In the genomic region with DNA sequence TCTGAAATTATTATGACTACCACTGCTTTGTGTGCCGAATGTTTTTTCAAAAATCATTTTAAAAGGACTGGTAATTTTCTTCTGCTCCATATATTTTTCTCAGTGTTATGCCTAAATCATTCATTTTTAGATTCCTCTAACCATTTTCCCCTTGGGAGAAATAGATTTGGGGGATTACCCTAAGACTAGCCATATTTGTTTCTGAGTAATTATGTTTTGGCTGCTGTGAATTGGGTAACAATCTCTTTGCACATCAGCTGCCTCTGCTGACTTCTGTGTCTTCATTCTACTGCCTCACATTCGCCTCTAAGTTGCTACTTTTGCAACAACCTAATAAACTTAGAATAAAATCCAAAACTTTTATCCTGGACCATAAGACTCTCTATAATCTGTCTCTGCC, we compare ENCODE assay signal across 38 cellular contexts. TPM values are rescaled to one million over a fixed set of nuclear protein-coding genes. Genes with fewer than 3 reads are reported as not detected.
"Had no signal": no experiment of that assay in that cellular context is flagged by ENCODE, and none has a peak within 500 bp of the region (broad histone marks: within the 10 kb centered on the region; RNA-seq: fewer than 3 reads in every experiment).

No MANE protein-coding gene starts in this region.

- DNase-seq: activated B cell treated with CpG ODN at 0.5 μM for 24 hours; activated CD4-positive, alpha-beta memory T cell treated with anti-CD3 and anti-CD28 coated beads for 36 hours; activated CD4-positive, alpha-beta T cell treated with anti-CD3 and anti-CD28 coated beads for 36 hours; activated CD4-positive, alpha-beta T cell treated with anti-CD3 and anti-CD28 coated beads, Interleukin-2, amount 10 ng/mL, durations not matched to agents 24 days and 14 days; activated CD8-positive, alpha-beta memory T cell treated with anti-CD3 and anti-CD28 coated beads, Interleukin-2, amount 10 ng/mL, durations not matched to agents 7 days and 5 days; activated CD8-positive, alpha-beta memory T cell treated with anti-CD3 and anti-CD28 coated beads, Interleukin-2, amount 50 U/mL, for 4 hours; activated CD8-positive, alpha-beta T cell treated with anti-CD3 and anti-CD28 coated beads, Interleukin-2, amount 10 ng/mL, durations not matched to agents 7 days and 5 days; activated effector memory CD4-positive, alpha-beta T cell treated with anti-CD3 and anti-CD28 coated beads, Interleukin-2, amount 50 U/mL, for 16 hours; activated naive CD4-positive, alpha-beta T cell treated with anti-CD3 and anti-CD28 coated beads for 36 hours; activated naive CD8-positive, alpha-beta T cell treated with anti-CD3 and anti-CD28 coated beads for 36 hours; activated naive CD8-positive, alpha-beta T cell treated with anti-CD3 and anti-CD28 coated beads, Interleukin-2, amount 50 U/mL, for 24 hours; activated T-cell treated with anti-CD3 and anti-CD28 coated beads, Interleukin-2, amount 50 U/mL, for 1 hour; activated T-cell treated with anti-CD3 and anti-CD28 coated beads, Interleukin-2, amount 50 U/mL, for 48 hours; adrenal gland; amygdala; aorta; central memory CD4-positive, alpha-beta T cell; cerebellar nuclear complex; colonic mucosa; dorsolateral prefrontal cortex; effector memory CD4-positive, alpha-beta T cell; endodermal cell; foreskin keratinocyte; gastrocnemius medialis; glutamatergic neuron; heart left ventricle; SW 1271; T-cell; T-helper 17 cell; T1000; WERI-Rb-1 had no signal

- ATAC-seq: activated CD4-positive, alpha-beta T cell treated with anti-CD3 and anti-CD28 coated beads for 36 hours; activated CD4-positive, CD25-positive, alpha-beta regulatory T cell treated with anti-CD3 and anti-CD28 coated beads, Interleukin-2, amount 50 U/mL, for 24 hours; activated CD8-positive, alpha-beta memory T cell treated with anti-CD3 and anti-CD28 coated beads, Interleukin-2, amount 10 ng/mL, durations not matched to agents 7 days and 5 days; activated CD8-positive, alpha-beta T cell treated with anti-CD3 and anti-CD28 coated beads, Interleukin-2, amount 10 ng/mL, durations not matched to agents 7 days and 5 days; activated naive CD8-positive, alpha-beta T cell treated with anti-CD3 and anti-CD28 coated beads, Interleukin-2, amount 50 U/mL, for 24 hours; esophagus mucosa; foreskin keratinocyte; gastrocnemius medialis; heart left ventricle; T-cell; T-helper 17 cell had no signal

- H3K9me3 ChIP-seq: adrenal gland, breast epithelium, colonic mucosa, gastrocnemius medialis, heart left ventricle had no signal

- H3K4me3 ChIP-seq: adrenal gland, breast epithelium, cardiac muscle cell, colonic mucosa, dorsolateral prefrontal cortex, gastrocnemius medialis, heart left ventricle had no signal

- H3K27ac ChIP-seq: adrenal gland, breast epithelium, cardiac muscle cell, colonic mucosa, dorsolateral prefrontal cortex, foreskin keratinocyte, gastrocnemius medialis, WERI-Rb-1 had no signal

- H3K36me3 ChIP-seq: adrenal gland, breast epithelium, cardiac muscle cell, colonic mucosa, gastrocnemius medialis, heart left ventricle, WERI-Rb-1 had no signal

- H3K4me1 ChIP-seq: breast epithelium, colonic mucosa had no signal

- H3K27me3 ChIP-seq: adrenal gland, breast epithelium, cardiac muscle cell, colonic mucosa, dorsolateral prefrontal cortex, foreskin keratinocyte, gastrocnemius medialis, heart left ventricle had no signal

RNA-seq across cellular contexts. Expression of gene MRC1, which starts 18.5 kb away (rescaled TPM):
- total RNA-seq: activated CD4-positive, alpha-beta T cell treated with anti-CD3 and anti-CD28 coated beads, Interleukin-2, amount 10 ng/mL, durations not matched to agents 24 days and 14 days; activated CD8-positive, alpha-beta T cell treated with anti-CD3 and anti-CD28 coated beads, Interleukin-2, amount 10 ng/mL, durations not matched to agents 7 days and 5 days; activated T-helper 1 cell treated with anti-CD3 and anti-CD28 coated beads, Interleukin-12 subunit alpha, Interleukin-12 subunit beta, Interleukin-2, Interleukin-4 antibody, amounts not matched to agents 30 ng/mL and 10 ng/mL and 1 ng/mL, durations not matched to agents 14 hours and 24 hours and 36 hours; activated T-helper 2 cell treated with anti-CD3 and anti-CD28 coated beads, Interferon-gamma antibody, Interleukin-2, Interleukin-4, amounts not matched to agents 10 μg/mL and 5 μg/mL and 100 μg/mL, durations not matched to agents 14 hours and 24 hours and 36 hours; epithelial cell of proximal tubule had no signal
- polyA plus RNA-seq: foreskin keratinocyte had no signal

RNA-seq across cellular contexts. Expression of gene TMEM236, which starts 38.6 kb away (rescaled TPM):
- total RNA-seq: activated naive CD4-positive, alpha-beta T cell treated with anti-CD3 and anti-CD28 coated beads for 36 hours; activated T-helper 1 cell treated with anti-CD3 and anti-CD28 coated beads, Interleukin-12 subunit alpha, Interleukin-12 subunit beta, Interleukin-2, Interleukin-4 antibody, amounts not matched to agents 30 ng/mL and 10 ng/mL and 1 ng/mL, durations not matched to agents 14 hours and 24 hours and 36 hours; cardiac muscle cell had no signal
- polyA plus RNA-seq: foreskin keratinocyte had no signal
